8 cellular contexts compared by ENCODE assay signal in the genomic region with DNA sequence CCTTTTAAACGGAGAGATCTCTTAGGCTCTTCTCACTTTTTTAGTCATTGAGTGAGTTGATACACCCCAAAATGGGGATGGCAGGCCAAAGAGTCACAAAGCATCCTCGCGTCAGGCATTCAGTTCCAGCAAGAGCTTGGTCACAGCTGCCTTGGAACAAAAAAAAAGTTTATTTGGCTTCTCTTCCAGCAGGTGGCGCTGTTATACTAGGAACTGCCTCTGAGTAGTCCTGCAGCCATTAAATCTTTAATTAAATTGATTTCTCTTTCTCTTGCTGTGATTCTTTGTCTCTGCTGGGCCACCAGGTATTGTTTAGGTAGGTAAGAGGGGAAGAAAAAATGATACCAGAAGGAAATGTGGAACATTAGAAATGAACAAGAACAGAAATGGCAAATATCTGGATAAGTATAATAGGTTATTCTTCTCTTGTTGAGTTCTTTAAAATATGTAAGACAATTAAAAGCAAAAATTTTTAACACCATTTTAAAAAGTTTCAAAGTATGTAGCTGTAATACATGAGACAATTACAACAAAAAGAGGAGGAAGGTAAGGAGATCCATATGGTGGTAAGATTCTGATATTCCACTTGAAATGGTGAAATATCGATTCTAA.
DNase-seq lines count a peak whose midpoint lies in the region; ATAC-seq and FAIRE-seq lines count a peak whose summit lies in the region.

No MANE protein-coding gene starts in this region.

- no peaks in the 10 kb centered on the region for H3K36me3 ChIP-seq in small intestine (ENCODE audit: control insufficient read depth in 2 of 2, insufficient read depth in 2 of 2, low read length in 2 of 2)

- WGBS in small intestine, 3 donors = 20 to 22% (median 21%) methylated on average over 5 of the region's 5 CpGs

- H3K27ac ChIP-seq in small intestine (ENCODE audit: low read depth in 1 of 2, low read length in 1 of 2) = no peak overlapping the region

- no peaks in the 10 kb centered on the region for H3K9me3 ChIP-seq in small intestine (ENCODE audit: control insufficient read depth, low read depth)

- no peak for FAIRE-seq in small intestine (lab: Jason Lieb, UNC)

- peak; percentile 77 for ATAC-seq in GM21526 (IDR thresholded peaks at IDR 0.05; ENCODE audit: low FRiP score, unreplicated experiment)

- H3K4me3 ChIP-seq in small intestine (ENCODE audit: low read depth in 1 of 2, low read length in 2 of 2) = no peak overlapping the region

- DNase-seq in COLO829 (ENCODE audit: low spot score) (peak; percentile 36), NCI-H1092 (lab: John Stamatoyannopoulos, UW) (peak; percentile 59), SK-N-DZ (ENCODE audit: low spot score) (peak; percentile 64), anterior cingulate cortex (lab: John Stamatoyannopoulos, UW) (peak in 40 of 58 donors; percentile 3 to 70 (median 20)), hepatic stellate cell (ENCODE audit: low spot score) (peak; percentile 57), small intestine (peak; percentile 61), 8988T (no peak)

- peaks cover 0 to 3% of the 10 kb centered on the region in 2 donors for H3K27me3 ChIP-seq in small intestine (ENCODE audit: control insufficient read depth in 2 of 2, insufficient read depth in 2 of 2, low read length in 2 of 2)

- no peaks in the 10 kb centered on the region for H3K4me1 ChIP-seq in small intestine (ENCODE audit: control insufficient read depth in 2 of 2, insufficient read depth in 1 of 2, low read depth in 1 of 2, low read length in 1 of 2)
